In genomic region chr7:155463114-155463811, GRCh38 we compare ENCODE assay signal across 24 cellular contexts. TPM values are rescaled to one million over a fixed set of nuclear protein-coding genes. Genes with fewer than 3 reads are reported as not detected.
"Had no signal": no experiment of that assay in that cellular context is flagged by ENCODE, and none has a peak within 500 bp of the region (broad histone marks: within the 10 kb centered on the region; RNA-seq: fewer than 3 reads in every experiment).

No MANE protein-coding gene starts in this region.

- H3K27ac ChIP-seq: body of pancreas, left ventricle myocardium inferior, thoracic aorta, WERI-Rb-1 had no signal

- H3K4me3 ChIP-seq: body of pancreas, left ventricle myocardium inferior, thoracic aorta had no signal

- H3K36me3 ChIP-seq: left ventricle myocardium inferior, thoracic aorta, WERI-Rb-1 had no signal

- H3K9me3 Mint-ChIP-seq: activated CD4-positive, alpha-beta memory T cell treated with anti-CD3 and anti-CD28 coated beads for 36 hours; activated naive CD4-positive, alpha-beta T cell treated with anti-CD3 and anti-CD28 coated beads, Interleukin-2, amount 50 U/mL, for 24 hours; effector memory CD8-positive, alpha-beta T cell; naive thymus-derived CD8-positive, alpha-beta T cell had no signal

- H3K36me3 Mint-ChIP-seq: activated CD4-positive, alpha-beta memory T cell treated with anti-CD3 and anti-CD28 coated beads for 36 hours; activated naive CD4-positive, alpha-beta T cell treated with anti-CD3 and anti-CD28 coated beads, Interleukin-2, amount 50 U/mL, for 24 hours had no signal

- H3K9me3 ChIP-seq: body of pancreas, left ventricle myocardium inferior, thoracic aorta had no signal

- DNase-seq: activated CD4-positive, alpha-beta memory T cell treated with anti-CD3 and anti-CD28 coated beads for 36 hours; activated CD4-positive, alpha-beta T cell treated with anti-CD3 and anti-CD28 coated beads for 36 hours; activated CD8-positive, alpha-beta memory T cell treated with anti-CD3 and anti-CD28 coated beads, Interleukin-2, amount 10 ng/mL, durations not matched to agents 7 days and 5 days; activated T-cell treated with anti-CD3 and anti-CD28 coated beads, Interleukin-2, amount 50 U/mL, for 1 hour; amniotic stem cell; body of pancreas; central memory CD4-positive, alpha-beta T cell; effector memory CD8-positive, alpha-beta T cell; erythroblast; hippocampal formation; left ventricle myocardium inferior; mesenchymal stem cell; naive thymus-derived CD8-positive, alpha-beta T cell; nucleus accumbens; stimulated activated CD4-positive, alpha-beta T cell treated with anti-CD3 and anti-CD28 coated beads, Interleukin-1b, Interleukin-23, amount 100 ng/mL, for 48 hours; T-helper 17 cell; WERI-Rb-1 had no signal

- ATAC-seq: activated CD4-positive, alpha-beta T cell treated with anti-CD3 and anti-CD28 coated beads for 36 hours; activated CD8-positive, alpha-beta memory T cell treated with anti-CD3 and anti-CD28 coated beads, Interleukin-2, amount 10 ng/mL, durations not matched to agents 7 days and 5 days; body of pancreas; effector memory CD8-positive, alpha-beta T cell; naive thymus-derived CD8-positive, alpha-beta T cell; sciatic nerve; T-helper 17 cell had no signal

- H3K4me3 Mint-ChIP-seq: activated CD4-positive, alpha-beta memory T cell treated with anti-CD3 and anti-CD28 coated beads for 36 hours; activated CD4-positive, alpha-beta T cell treated with anti-CD3 and anti-CD28 coated beads for 36 hours; activated CD8-positive, alpha-beta memory T cell treated with anti-CD3 and anti-CD28 coated beads, Interleukin-2, amount 10 ng/mL, durations not matched to agents 7 days and 5 days; activated naive CD4-positive, alpha-beta T cell treated with anti-CD3 and anti-CD28 coated beads, Interleukin-2, amount 50 U/mL, for 24 hours; effector memory CD8-positive, alpha-beta T cell; T-helper 17 cell had no signal

- H3K27ac Mint-ChIP-seq: activated CD4-positive, alpha-beta memory T cell treated with anti-CD3 and anti-CD28 coated beads for 36 hours; activated CD4-positive, alpha-beta T cell treated with anti-CD3 and anti-CD28 coated beads for 36 hours; activated CD8-positive, alpha-beta memory T cell treated with anti-CD3 and anti-CD28 coated beads, Interleukin-2, amount 10 ng/mL, durations not matched to agents 7 days and 5 days; activated naive CD4-positive, alpha-beta T cell treated with anti-CD3 and anti-CD28 coated beads, Interleukin-2, amount 50 U/mL, for 24 hours; effector memory CD8-positive, alpha-beta T cell; progenitor cell of endocrine pancreas; T-helper 17 cell had no signal

RNA-seq across cellular contexts. Expression of gene EN2, which starts 5.3 kb away (rescaled TPM):
- total RNA-seq: activated CD4-positive, alpha-beta memory T cell treated with anti-CD3 and anti-CD28 coated beads for 36 hours; activated CD4-positive, alpha-beta T cell treated with anti-CD3 and anti-CD28 coated beads for 36 hours; activated CD8-positive, alpha-beta memory T cell treated with anti-CD3 and anti-CD28 coated beads, Interleukin-2, amount 10 ng/mL, durations not matched to agents 7 days and 5 days; body of pancreas; glomerular endothelial cell; mucosa of gallbladder; naive thymus-derived CD8-positive, alpha-beta T cell; progenitor cell of endocrine pancreas; sciatic nerve; T-helper 17 cell; ureter had no signal
- polyA plus RNA-seq: naive thymus-derived CD8-positive, alpha-beta T cell had no signal
